11 cellular contexts compared by ENCODE assay signal in genomic region chr3:9810846-9811245, GRCh38. TPM values are rescaled to one million over a fixed set of nuclear protein-coding genes. Genes with fewer than 3 reads are reported as not detected.
DNase-seq lines count a peak whose midpoint lies in the region; ATAC-seq and TF ChIP-seq lines count a peak whose summit lies in the region.
"Had no signal": no experiment of that assay in that cellular context is flagged by ENCODE, and none has a peak within 500 bp of the region (broad histone marks: within the 10 kb centered on the region; RNA-seq: fewer than 3 reads in every experiment).

No MANE protein-coding gene starts in this region.

- H3K36me3 ChIP-seq in gastroesophageal sphincter: peaks cover 0 to 45% of the 10 kb centered on the region in 2 donors

- H3K27ac ChIP-seq in gastroesophageal sphincter: peak overlapping the region; percentile 93 to 98 (median 95)
- H3K27ac ChIP-seq: SK-N-MC had no signal

- no peak for TF ChIP-seq CTCF in gastroesophageal sphincter (IDR thresholded peaks at IDR 0.05)

- no peaks in the 10 kb centered on the region for H3K27me3 Mint-ChIP-seq in activated CD8-positive, alpha-beta T cell treated with anti-CD3 and anti-CD28 coated beads, Interleukin-2, amount 10 ng/mL, durations not matched to agents 7 days and 5 days (ENCODE audit: low read depth)

- peak overlapping the region; percentile 13 for H3K4me3 Mint-ChIP-seq in activated CD8-positive, alpha-beta T cell treated with anti-CD3 and anti-CD28 coated beads, Interleukin-2, amount 10 ng/mL, durations not matched to agents 7 days and 5 days

- no peaks in the 10 kb centered on the region for H3K9me3 Mint-ChIP-seq in activated CD8-positive, alpha-beta T cell treated with anti-CD3 and anti-CD28 coated beads, Interleukin-2, amount 10 ng/mL, durations not matched to agents 7 days and 5 days (ENCODE audit: insufficient read depth)

- 35 to 41% methylated on average over 6 to 10 of the region's 10 CpGs for WGBS in gastroesophageal sphincter (ENCODE audit: low coverage in 1 of 2), 2 donors

- POLR2A ChIA-PET in activated CD8-positive, alpha-beta T cell treated with anti-CD3 and anti-CD28 coated beads, Interleukin-2, amount 10 ng/mL, durations not matched to agents 7 days and 5 days (lab: Charles Lee): no interaction called here

- H3K36me3 Mint-ChIP-seq in activated CD8-positive, alpha-beta T cell treated with anti-CD3 and anti-CD28 coated beads, Interleukin-2, amount 10 ng/mL, durations not matched to agents 7 days and 5 days (ENCODE audit: low read depth): peaks cover 58% of the 10 kb centered on the region

- no peaks in the 10 kb centered on the region for H3K9me3 ChIP-seq in gastroesophageal sphincter

- no peak for TF ChIP-seq EP300 in gastroesophageal sphincter (IDR thresholded peaks at IDR 0.05)

- no peaks in the 10 kb centered on the region for H3K27me3 ChIP-seq in gastroesophageal sphincter

- DNase-seq in EH (ENCODE audit: low read depth) (peak; percentile 15), skeletal muscle cell (ENCODE audit: low read depth) (no peak), A172 (ENCODE audit: low spot score) (no peak), NCI-H146 treated with DMSO at 0.1 percent for 48 hours (lab: John Stamatoyannopoulos, UW; ENCODE audit: unreplicated experiment) (no peak)
- DNase-seq in activated CD8-positive, alpha-beta T cell treated with anti-CD3 and anti-CD28 coated beads, Interleukin-2, amount 10 ng/mL, durations not matched to agents 7 days and 5 days: no peak
- DNase-seq: effector CD4-positive, alpha-beta T cell; stimulated activated CD4-positive, alpha-beta T cell treated with anti-CD3 and anti-CD28 coated beads, Interleukin-2, amount 100 ng/mL, for 24 hours had no signal

- CTCF ChIA-PET in activated CD8-positive, alpha-beta T cell treated with anti-CD3 and anti-CD28 coated beads, Interleukin-2, amount 10 ng/mL, durations not matched to agents 7 days and 5 days (lab: Charles Lee): no interaction called here

- peak overlapping the region; percentile 77 to 85 for H3K4me3 ChIP-seq in gastroesophageal sphincter
- peak overlapping the region; percentile 56 for H3K4me3 ChIP-seq in skeletal muscle cell (ENCODE audit: low read depth, low read length)

- TF ChIP-seq POLR2A in gastroesophageal sphincter (IDR thresholded peaks at IDR 0.05): no peak

- H3K4me1 ChIP-seq in gastroesophageal sphincter: peaks cover 0 to 31% (median 8%) of the 10 kb centered on the region in 3 donors

- peak overlapping the region; percentile 22 for H3K27ac Mint-ChIP-seq in activated CD8-positive, alpha-beta T cell treated with anti-CD3 and anti-CD28 coated beads, Interleukin-2, amount 10 ng/mL, durations not matched to agents 7 days and 5 days

- ATAC-seq in activated CD8-positive, alpha-beta T cell treated with anti-CD3 and anti-CD28 coated beads, Interleukin-2, amount 10 ng/mL, durations not matched to agents 7 days and 5 days: no peak
- ATAC-seq in gastroesophageal sphincter (no peak), HG03108 (IDR thresholded peaks at IDR 0.05; ENCODE audit: unreplicated experiment) (no peak), HG03196 (IDR thresholded peaks at IDR 0.05; ENCODE audit: unreplicated experiment) (no peak)

- H3K4me1 Mint-ChIP-seq in activated CD8-positive, alpha-beta T cell treated with anti-CD3 and anti-CD28 coated beads, Interleukin-2, amount 10 ng/mL, durations not matched to agents 7 days and 5 days (ENCODE audit: low read depth): peaks cover 48% of the 10 kb centered on the region

RNA-seq across cellular contexts. Expression of gene TTLL3, which starts 0.8 kb away (rescaled TPM):
- 10 to 100 TPM; 53.7 to 55.2 TPM for total RNA-seq in activated CD8-positive, alpha-beta T cell treated with anti-CD3 and anti-CD28 coated beads, Interleukin-2, amount 10 ng/mL, durations not matched to agents 7 days and 5 days
- 10 to 100 TPM in 3 of 4 donors, 1 to 10 TPM in 1; 6.2 to 71.3 (median 29.5) TPM for total RNA-seq in gastroesophageal sphincter
- total RNA-seq in A172 (2014; rRNA removed; shearing (Covaris generic)): 10.2 and 15.6 TPM in 2 replicates

RNA-seq across cellular contexts. Expression of gene ARPC4, which starts 18.0 kb away (rescaled TPM):
- 100 to 1,000 TPM; 317 to 321 TPM for total RNA-seq in activated CD8-positive, alpha-beta T cell treated with anti-CD3 and anti-CD28 coated beads, Interleukin-2, amount 10 ng/mL, durations not matched to agents 7 days and 5 days
- 100 to 1,000 TPM; 157 to 203 (median 171) TPM for total RNA-seq in gastroesophageal sphincter
- total RNA-seq in A172 (2014; rRNA removed; shearing (Covaris generic)): 196 and 274 TPM in 2 replicates

RNA-seq across cellular contexts. Expression of gene TADA3, which starts 18.6 kb away (rescaled TPM):
- 10 to 100 TPM; 83.2 to 85.6 TPM for total RNA-seq in activated CD8-positive, alpha-beta T cell treated with anti-CD3 and anti-CD28 coated beads, Interleukin-2, amount 10 ng/mL, durations not matched to agents 7 days and 5 days
- total RNA-seq in gastroesophageal sphincter: 10 to 100 TPM; 54.6 to 82.2 (median 66.0) TPM
- 150 and 167 TPM in 2 replicates for total RNA-seq in A172 (2014; rRNA removed; shearing (Covaris generic))

RNA-seq across cellular contexts. Expression of gene RPUSD3, which starts 33.0 kb away (rescaled TPM):
- total RNA-seq in activated CD8-positive, alpha-beta T cell treated with anti-CD3 and anti-CD28 coated beads, Interleukin-2, amount 10 ng/mL, durations not matched to agents 7 days and 5 days: 10 to 100 TPM; 48.4 to 49.7 TPM
- 10 to 100 TPM; 23.7 to 43.1 (median 32.6) TPM for total RNA-seq in gastroesophageal sphincter
- 50.4 and 56.3 TPM in 2 replicates for total RNA-seq in A172 (2014; rRNA removed; shearing (Covaris generic))

RNA-seq across cellular contexts. Expression of gene CAMK1, which starts 41.1 kb away (rescaled TPM):
- total RNA-seq in activated CD8-positive, alpha-beta T cell treated with anti-CD3 and anti-CD28 coated beads, Interleukin-2, amount 10 ng/mL, durations not matched to agents 7 days and 5 days: 10 to 100 TPM; 33.5 to 35.7 TPM
- 10 to 100 TPM; 54.5 to 81.3 (median 69.7) TPM for total RNA-seq in gastroesophageal sphincter
- total RNA-seq in A172 (2014; rRNA removed; shearing (Covaris generic)): 78.3 and 82.6 TPM in 2 replicates
